In genomic region chr11:68260484-68260883, GRCh38 we compare ENCODE assay signal across 27 cellular contexts. TPM values are rescaled to one million over a fixed set of nuclear protein-coding genes. Genes with fewer than 3 reads are reported as not detected.
DNase-seq lines count a peak whose midpoint lies in the region; ATAC-seq, FAIRE-seq and TF ChIP-seq lines count a peak whose summit lies in the region.
"Had no signal": no experiment of that assay in that cellular context is flagged by ENCODE, and none has a peak within 500 bp of the region (broad histone marks: within the 10 kb centered on the region; RNA-seq: fewer than 3 reads in every experiment).

No MANE protein-coding gene starts in this region.

- TF ChIP-seq EP300 in K562 (IDR thresholded peaks at IDR 0.05; ENCODE audit: low read length) (no peak), upper lobe of left lung (IDR thresholded peaks at IDR 0.05) (no peak)

- CTCF ChIA-PET in K562 (lab: Yijun Ruan, JAX; ENCODE audit: low intra/inter-chr PET ratio), result no interaction called here

- no peak for ATAC-seq in stimulated activated naive CD8-positive, alpha-beta T cell treated with anti-CD3 and anti-CD28 coated beads, Interleukin-15, amount 100 ng/mL, for 72 hours
- ATAC-seq in K562 (no peak), esophagus mucosa (no peak), upper lobe of left lung (ENCODE audit: low FRiP score in 2 of 2) (no peak)
- ATAC-seq: effector memory CD8-positive, alpha-beta T cell; left ventricle myocardium superior; upper lobe of right lung had no signal

- peaks cover 47% of the 10 kb centered on the region; the same call in 2 of the 3 replicates for H3K36me3 ChIP-seq in K562 (ENCODE audit: control insufficient read depth, insufficient read depth, low read length)
- H3K36me3 ChIP-seq in upper lobe of left lung, result peaks cover 14 to 48% (median 42%) of the 10 kb centered on the region in 4 donors

- H3K9me3 ChIP-seq in K562 (replicated peaks; ENCODE audit: control insufficient read depth, insufficient read depth, low read depth, low read length), result no peaks in the 10 kb centered on the region
- H3K9me3 ChIP-seq in upper lobe of left lung, result no peaks in the 10 kb centered on the region
- H3K9me3 ChIP-seq: ascending aorta, SJCRH30, upper lobe of right lung had no signal

- H3K27me3 ChIP-seq in K562 (ENCODE audit: control insufficient read depth in 2 of 2, insufficient read depth in 2 of 2, low read length in 2 of 2), result no peaks in the 10 kb centered on the region
- no peaks in the 10 kb centered on the region for H3K27me3 ChIP-seq in upper lobe of left lung
- H3K27me3 ChIP-seq: ascending aorta, SJCRH30, upper lobe of right lung had no signal

- TF ChIP-seq CTCF in K562 (IDR thresholded peaks at IDR 0.05 in 2 of 3, conservative IDR thresholded peaks at IDR 0.05 in 1 of 3; ENCODE audit: insufficient read depth in 2 of 3, low read depth in 1 of 3, low read length in 3 of 3), result no peak
- TF ChIP-seq CTCF in nephron progenitor cell (IDR thresholded peaks at IDR 0.05), result no peak
- no peak for TF ChIP-seq CTCF in upper lobe of left lung (IDR thresholded peaks at IDR 0.05)
- no peak for TF ChIP-seq CTCF in osteocyte (IDR thresholded peaks at IDR 0.05)

- no peak for FAIRE-seq in K562 (lab: Jason Lieb, UNC)
- FAIRE-seq: A204.1, keratinocyte had no signal

- POLR2A ChIA-PET in K562 (lab: Yijun Ruan, JAX), result interaction anchor here (0.6 to 3.8 kb wide), 6 partner anchors 9 to 325 kb away, joined by 3 to 23 read pairs (median 5); partner anchors contain the start of gene C11orf24

- in situ Hi-C loops in K562 (cut with MboI), result no loop called here

- TF ChIP-seq RAD21 in K562 (CRISPR knock-in tag; conservative IDR thresholded peaks at IDR 0.05 in 1 of 2, IDR thresholded peaks at IDR 0.05 in 1 of 2), result no peak

- H3K36me3 Mint-ChIP-seq in stimulated activated naive CD8-positive, alpha-beta T cell treated with anti-CD3 and anti-CD28 coated beads, Interleukin-15, Interleukin-2, amounts not matched to agents 100 ng/mL and 50 ng/mL, for 24 hours (ENCODE audit: low read depth), result peaks cover 33% of the 10 kb centered on the region
- peaks cover 33% of the 10 kb centered on the region for H3K36me3 Mint-ChIP-seq in nephron progenitor cell (ENCODE audit: low read depth)
- H3K36me3 Mint-ChIP-seq in osteocyte (ENCODE audit: unreplicated experiment), result peaks cover 39% of the 10 kb centered on the region

- no peak overlapping the region for H3K4me2 ChIP-seq in K562 (ENCODE audit: insufficient read depth, low read length)

- no peak for DNase-seq in stimulated activated naive CD8-positive, alpha-beta T cell treated with anti-CD3 and anti-CD28 coated beads, Interleukin-15, amount 100 ng/mL, for 72 hours
- DNase-seq in K562 (ENCODE audit: extremely low read depth in 1 of 4, low spot score in 3 of 4), result no peak
- no peak for DNase-seq in nephron progenitor cell
- DNase-seq in posterior cingulate gyrus, result no peak
- DNase-seq in upper lobe of left lung, result no peak
- no peak for DNase-seq in osteocyte (ENCODE audit: extremely low spot score, unreplicated experiment)
- DNase-seq: activated CD4-positive, alpha-beta T cell treated with anti-CD3 and anti-CD28 coated beads, Interleukin-2, amount 10 ng/mL, durations not matched to agents 7 days and 5 days; activated gamma-delta T cell; activated T-cell treated with anti-CD3 and anti-CD28 coated beads, Interleukin-2, amount 50 U/mL, for 24 hours; CD4-positive, CD25-positive, alpha-beta regulatory T cell; central memory CD4-positive, alpha-beta T cell; cortex of kidney; effector memory CD8-positive, alpha-beta T cell; H7; left ventricle myocardium superior; NCI-H146; SJCRH30; stimulated activated CD4-positive, alpha-beta T cell treated with anti-CD3 and anti-CD28 coated beads, Interleukin-15, amount 100 ng/mL, for 24 hours; stimulated activated CD4-positive, alpha-beta T cell treated with anti-CD3 and anti-CD28 coated beads, Interleukin-4, amount 100 ng/mL, for 4 hours; T-helper 9 cell; upper lobe of right lung had no signal

- no peak overlapping the region for H2AFZ ChIP-seq in K562 (ENCODE audit: low read depth, low read length)

- intact Hi-C loops in K562 (cut with micrococcal nuclease), result no loop called here
- intact Hi-C loops in posterior cingulate gyrus (cut with DNase I), result no loop called here

- no peaks in the 10 kb centered on the region for H3K27me3 Mint-ChIP-seq in stimulated activated naive CD8-positive, alpha-beta T cell treated with anti-CD3 and anti-CD28 coated beads, Interleukin-15, Interleukin-2, amounts not matched to agents 100 ng/mL and 50 ng/mL, for 24 hours
- peaks cover 7% of the 10 kb centered on the region for H3K27me3 Mint-ChIP-seq in stimulated activated naive CD8-positive, alpha-beta T cell treated with anti-CD3 and anti-CD28 coated beads, Interleukin-15, amount 100 ng/mL, for 72 hours
- no peaks in the 10 kb centered on the region for H3K27me3 Mint-ChIP-seq in nephron progenitor cell (ENCODE audit: low read depth, poor library complexity)
- H3K27me3 Mint-ChIP-seq in osteocyte (ENCODE audit: unreplicated experiment), result no peaks in the 10 kb centered on the region
- H3K27me3 Mint-ChIP-seq: activated CD4-positive, alpha-beta T cell treated with anti-CD3 and anti-CD28 coated beads, Interleukin-2, amount 10 ng/mL, durations not matched to agents 7 days and 5 days; activated T-cell treated with anti-CD3 and anti-CD28 coated beads, Interleukin-2, amount 50 U/mL, for 24 hours; CD4-positive, CD25-positive, alpha-beta regulatory T cell had no signal

- no peaks in the 10 kb centered on the region for H3K9me3 Mint-ChIP-seq in stimulated activated naive CD8-positive, alpha-beta T cell treated with anti-CD3 and anti-CD28 coated beads, Interleukin-15, Interleukin-2, amounts not matched to agents 100 ng/mL and 50 ng/mL, for 24 hours
- peaks cover 0 to 7% of the 10 kb centered on the region in 2 donors for H3K9me3 Mint-ChIP-seq in stimulated activated naive CD8-positive, alpha-beta T cell treated with anti-CD3 and anti-CD28 coated beads, Interleukin-15, amount 100 ng/mL, for 72 hours
- H3K9me3 Mint-ChIP-seq in nephron progenitor cell (no peaks in the 10 kb centered on the region), osteocyte (ENCODE audit: unreplicated experiment) (no peaks in the 10 kb centered on the region)
- H3K9me3 Mint-ChIP-seq: activated CD4-positive, alpha-beta T cell treated with anti-CD3 and anti-CD28 coated beads, Interleukin-2, amount 10 ng/mL, durations not matched to agents 7 days and 5 days; activated T-cell treated with anti-CD3 and anti-CD28 coated beads, Interleukin-2, amount 50 U/mL, for 24 hours; CD4-positive, CD25-positive, alpha-beta regulatory T cell; effector memory CD8-positive, alpha-beta T cell had no signal

- 96% methylated on average over 6 of the region's 6 CpGs for WGBS in K562 (ENCODE audit: insufficient coverage, low coverage, missing lambda C conversion rate)
- 99 to 100% methylated on average over 5 to 6 of the region's 6 CpGs for WGBS in upper lobe of left lung, 2 donors

- no TSS peak for BruUV-seq in K562 (replicated peaks; lab: Mats Ljungman, UMichigan)

- no peaks in the 10 kb centered on the region for H3K9me1 ChIP-seq in K562 (ENCODE audit: control insufficient read depth, insufficient read depth, low read length)

- H3K9ac ChIP-seq in K562 (ENCODE audit: insufficient read depth in 1 of 2, low read depth in 2 of 2, low read length in 2 of 2), result peak overlapping the region in 1 of 2 experiments; percentile 33; a peak in 1 of 4 replicates

- H4K20me1 ChIP-seq in K562 (replicated peaks; ENCODE audit: control insufficient read depth, insufficient read depth, low read length), result peaks cover 3% of the 10 kb centered on the region; the same call in 1 of the 2 replicates

- H3K27ac ChIP-seq in K562 (ENCODE audit: extremely low read depth, low read depth, low read length), result no peak overlapping the region; the same call in 2 of the 3 replicates
- H3K27ac ChIP-seq in upper lobe of left lung, result no peak overlapping the region
- H3K27ac ChIP-seq: ascending aorta, SJCRH30, upper lobe of right lung, VCaP had no signal

- peaks cover 6 to 14% of the 10 kb centered on the region in 2 experiments; a peak in 4 of 5 replicates for H3K4me1 ChIP-seq in K562 (replicated peaks in 1 of 2; ENCODE audit: control insufficient read depth in 2 of 2, insufficient read depth in 2 of 2, low read length in 2 of 2)
- H3K4me1 ChIP-seq in upper lobe of left lung, result peaks cover 4 to 10% (median 9%) of the 10 kb centered on the region in 4 donors

- peak overlapping the region; percentile 29 for H3K27ac Mint-ChIP-seq in stimulated activated naive CD8-positive, alpha-beta T cell treated with anti-CD3 and anti-CD28 coated beads, Interleukin-15, Interleukin-2, amounts not matched to agents 100 ng/mL and 50 ng/mL, for 24 hours
- H3K27ac Mint-ChIP-seq in stimulated activated naive CD8-positive, alpha-beta T cell treated with anti-CD3 and anti-CD28 coated beads, Interleukin-15, amount 100 ng/mL, for 72 hours, result no peak overlapping the region
- H3K27ac Mint-ChIP-seq in nephron progenitor cell (peak overlapping the region; percentile 62), osteocyte (ENCODE audit: unreplicated experiment) (no peak overlapping the region)
- H3K27ac Mint-ChIP-seq: activated CD4-positive, alpha-beta T cell treated with anti-CD3 and anti-CD28 coated beads, Interleukin-2, amount 10 ng/mL, durations not matched to agents 7 days and 5 days; activated T-cell treated with anti-CD3 and anti-CD28 coated beads, Interleukin-2, amount 50 U/mL, for 24 hours; effector memory CD8-positive, alpha-beta T cell had no signal

- no peaks in the 10 kb centered on the region for H3K79me2 ChIP-seq in K562 (ENCODE audit: control insufficient read depth, insufficient read depth, low read length)

- H3K4me1 Mint-ChIP-seq in stimulated activated naive CD8-positive, alpha-beta T cell treated with anti-CD3 and anti-CD28 coated beads, Interleukin-15, Interleukin-2, amounts not matched to agents 100 ng/mL and 50 ng/mL, for 24 hours (ENCODE audit: low read depth), result peaks cover 5% of the 10 kb centered on the region
- H3K4me1 Mint-ChIP-seq in stimulated activated naive CD8-positive, alpha-beta T cell treated with anti-CD3 and anti-CD28 coated beads, Interleukin-15, amount 100 ng/mL, for 72 hours, result peaks cover 13% of the 10 kb centered on the region
- H3K4me1 Mint-ChIP-seq in nephron progenitor cell, result peaks cover 25% of the 10 kb centered on the region
- H3K4me1 Mint-ChIP-seq in osteocyte (ENCODE audit: unreplicated experiment), result peaks cover 30% of the 10 kb centered on the region

- TF ChIP-seq POLR2A in K562 (conservative IDR thresholded peaks at IDR 0.05), result no peak
- TF ChIP-seq POLR2A in upper lobe of left lung (IDR thresholded peaks at IDR 0.05), result no peak

- H3K4me3 ChIP-seq in K562, result no peak overlapping the region
- no peak overlapping the region for H3K4me3 ChIP-seq in upper lobe of left lung
- H3K4me3 ChIP-seq: ascending aorta, SJCRH30, upper lobe of right lung had no signal

- H3K4me3 Mint-ChIP-seq in stimulated activated naive CD8-positive, alpha-beta T cell treated with anti-CD3 and anti-CD28 coated beads, Interleukin-15, Interleukin-2, amounts not matched to agents 100 ng/mL and 50 ng/mL, for 24 hours, result no peak overlapping the region
- H3K4me3 Mint-ChIP-seq in stimulated activated naive CD8-positive, alpha-beta T cell treated with anti-CD3 and anti-CD28 coated beads, Interleukin-15, amount 100 ng/mL, for 72 hours, result no peak overlapping the region
- H3K4me3 Mint-ChIP-seq in nephron progenitor cell (no peak overlapping the region), osteocyte (ENCODE audit: unreplicated experiment) (no peak overlapping the region)
- H3K4me3 Mint-ChIP-seq: activated CD4-positive, alpha-beta T cell treated with anti-CD3 and anti-CD28 coated beads, Interleukin-2, amount 10 ng/mL, durations not matched to agents 7 days and 5 days; activated T-cell treated with anti-CD3 and anti-CD28 coated beads, Interleukin-2, amount 50 U/mL, for 24 hours; CD4-positive, CD25-positive, alpha-beta regulatory T cell; effector memory CD8-positive, alpha-beta T cell had no signal

RNA-seq across cellular contexts. Expression of gene C11orf24, which starts 11.3 kb away (rescaled TPM):
- total RNA-seq in K562 (2011; cell fraction: chromatin; rRNA removed; ENCODE audit: low replicate concordance), result 53.7 and 91.3 TPM in 2 replicates
- 78.4 and 79.7 TPM in 2 replicates for total RNA-seq in K562 (2011; cell fraction: nucleolus; rRNA removed)
- total RNA-seq in K562 (2011; cell fraction: nucleoplasm; rRNA removed), result 73.5 and 93.0 TPM in 2 replicates
- total RNA-seq in K562 (2014; rRNA removed), result 50.5 and 57.6 TPM in 2 replicates
- 30.2 and 30.8 TPM in 2 replicates for total RNA-seq in K562 (2014; rRNA removed; fragmentation: Illumina TruSeq; extraction: Trizol)
- total RNA-seq in K562 (2015; rRNA removed; fragmentation: Illumina TruSeq; extraction: Trizol), result 31.7 and 32.5 TPM in 2 replicates
- total RNA-seq in K562 (2021), result 64.9 and 66.0 TPM in 2 replicates
- 23.6 and 34.9 TPM in 2 replicates for polyA plus RNA-seq in K562 (2011; rRNA removed)
- 42.1 and 76.0 TPM in 2 replicates for polyA plus RNA-seq in K562 (2011; cell fraction: cytosol; rRNA removed)
- polyA plus RNA-seq in K562 (2011; cell fraction: nucleus; rRNA removed), result 53.0 and 81.1 TPM in 2 replicates
- polyA plus RNA-seq in K562 (2012), result 38.0 and 127 TPM in 2 replicates
- polyA plus RNA-seq in K562 (2014; fragmentation: Illumina TruSeq; extraction: Trizol), result 47.0 and 49.5 TPM in 2 replicates
- polyA plus RNA-seq in K562 (2014; fragmentation: Nextera tagmentation; extraction: Ambion mirVana), result 1 to 10 TPM; 2.0 to 4.4 TPM
- polyA plus RNA-seq in K562 (2014; rRNA removed), result 52.5 and 65.2 TPM in 2 replicates
- 22.4 and 23.0 TPM in 2 replicates for polyA minus RNA-seq in K562 (2011; rRNA and poly(A)+ RNA removed)
- 27.9 and 31.7 TPM in 2 replicates for polyA minus RNA-seq in K562 (2011; cell fraction: cytosol; rRNA and poly(A)+ RNA removed)
- 25.2 and 34.9 TPM in 2 replicates for polyA minus RNA-seq in K562 (2011; cell fraction: nucleus; rRNA and poly(A)+ RNA removed)
- 19.9 TPM for total RNA-seq in esophagus mucosa
- total RNA-seq in upper lobe of left lung, result 10 to 100 TPM; 13.9 to 37.5 (median 24.0) TPM
- 70.1 and 80.9 TPM in 2 replicates for total RNA-seq in osteocyte

RNA-seq across cellular contexts. Expression of gene KMT5B, which starts 47.4 kb away (rescaled TPM):
- total RNA-seq in K562 (2011; cell fraction: chromatin; rRNA removed; ENCODE audit: low replicate concordance), result 25.4 and 66.1 TPM in 2 replicates
- total RNA-seq in K562 (2011; cell fraction: nucleolus; rRNA removed), result 10.5 and 14.7 TPM in 2 replicates
- 19.0 and 28.4 TPM in 2 replicates for total RNA-seq in K562 (2011; cell fraction: nucleoplasm; rRNA removed)
- total RNA-seq in K562 (2014; rRNA removed), result 15.5 and 20.8 TPM in 2 replicates
- 24.6 and 29.4 TPM in 2 replicates for total RNA-seq in K562 (2014; rRNA removed; fragmentation: Illumina TruSeq; extraction: Trizol)
- 21.3 and 22.0 TPM in 2 replicates for total RNA-seq in K562 (2015; rRNA removed; fragmentation: Illumina TruSeq; extraction: Trizol)
- 22.7 and 24.7 TPM in 2 replicates for total RNA-seq in K562 (2021)
- 18.9 and 20.9 TPM in 2 replicates for polyA plus RNA-seq in K562 (2011; rRNA removed)
- 4.5 and 9.3 TPM in 2 replicates for polyA plus RNA-seq in K562 (2011; cell fraction: cytosol; rRNA removed)
- 13.0 and 16.5 TPM in 2 replicates for polyA plus RNA-seq in K562 (2011; cell fraction: nucleus; rRNA removed)
- 18.2 and 21.9 TPM in 2 replicates for polyA plus RNA-seq in K562 (2012)
- 27.3 and 29.2 TPM in 2 replicates for polyA plus RNA-seq in K562 (2014; fragmentation: Illumina TruSeq; extraction: Trizol)
- polyA plus RNA-seq in K562 (2014; fragmentation: Nextera tagmentation; extraction: Ambion mirVana), result 1 to 10 TPM; 7.3 to 7.4 TPM
- polyA plus RNA-seq in K562 (2014; rRNA removed), result 16.3 and 20.4 TPM in 2 replicates
- polyA minus RNA-seq in K562 (2011; rRNA and poly(A)+ RNA removed), result 31.7 and 36.9 TPM in 2 replicates
- 9.8 and 10.7 TPM in 2 replicates for polyA minus RNA-seq in K562 (2011; cell fraction: cytosol; rRNA and poly(A)+ RNA removed)
- polyA minus RNA-seq in K562 (2011; cell fraction: nucleus; rRNA and poly(A)+ RNA removed), result 10.1 and 14.9 TPM in 2 replicates
- 23.7 TPM for total RNA-seq in esophagus mucosa
- 10 to 100 TPM; 19.3 to 61.2 (median 41.0) TPM for total RNA-seq in upper lobe of left lung
- total RNA-seq in osteocyte, result 59.4 and 59.8 TPM in 2 replicates

RNA-seq across cellular contexts. Expression of gene LRP5, which starts 51.9 kb away (rescaled TPM):
- 28.3 and 69.8 TPM in 2 replicates for total RNA-seq in K562 (2011; cell fraction: chromatin; rRNA removed; ENCODE audit: low replicate concordance)
- total RNA-seq in K562 (2011; cell fraction: nucleolus; rRNA removed), result 63.7 and 66.6 TPM in 2 replicates
- 37.9 and 42.2 TPM in 2 replicates for total RNA-seq in K562 (2011; cell fraction: nucleoplasm; rRNA removed)
- 14.9 and 23.8 TPM in 2 replicates for total RNA-seq in K562 (2014; rRNA removed)
- 2.1 and 3.1 TPM in 2 replicates for total RNA-seq in K562 (2014; rRNA removed; fragmentation: Illumina TruSeq; extraction: Trizol)
- 13.6 and 15.3 TPM in 2 replicates for total RNA-seq in K562 (2015; rRNA removed; fragmentation: Illumina TruSeq; extraction: Trizol)
- 43.1 and 44.2 TPM in 2 replicates for total RNA-seq in K562 (2021)
- 5.1 and 11.0 TPM in 2 replicates for polyA plus RNA-seq in K562 (2011; rRNA removed)
- 9.1 and 15.7 TPM in 2 replicates for polyA plus RNA-seq in K562 (2011; cell fraction: cytosol; rRNA removed)
- 16.9 and 36.4 TPM in 2 replicates for polyA plus RNA-seq in K562 (2011; cell fraction: nucleus; rRNA removed)
- polyA plus RNA-seq in K562 (2012), result 24.9 and 36.3 TPM in 2 replicates
- 13.5 and 28.2 TPM in 2 replicates for polyA plus RNA-seq in K562 (2014; fragmentation: Illumina TruSeq; extraction: Trizol)
- under 1 TPM; 0.48 to 0.63 TPM for polyA plus RNA-seq in K562 (2014; fragmentation: Nextera tagmentation; extraction: Ambion mirVana)
- polyA plus RNA-seq in K562 (2014; rRNA removed), result 16.1 and 17.6 TPM in 2 replicates
- 7.7 and 11.3 TPM in 2 replicates for polyA minus RNA-seq in K562 (2011; rRNA and poly(A)+ RNA removed)
- polyA minus RNA-seq in K562 (2011; cell fraction: cytosol; rRNA and poly(A)+ RNA removed), result 21.3 and 34.5 TPM in 2 replicates
- 24.4 and 27.9 TPM in 2 replicates for polyA minus RNA-seq in K562 (2011; cell fraction: nucleus; rRNA and poly(A)+ RNA removed)
- 15.9 TPM for total RNA-seq in esophagus mucosa
- 10 to 100 TPM; 51.5 to 79.4 (median 67.6) TPM for total RNA-seq in upper lobe of left lung
- 162 and 179 TPM in 2 replicates for total RNA-seq in osteocyte

Comparison
In these comparisons a context has a peak if more than half of its experiments do, and no peak if none do; other contexts are left out.
1. H3K27ac Mint-ChIP-seq: peak in stimulated activated naive CD8-positive, alpha-beta T cell treated with anti-CD3 and anti-CD28 coated beads, Interleukin-15, Interleukin-2, amounts not matched to agents 100 ng/mL and 50 ng/mL, for 24 hours (single experiment) and nephron progenitor cell (single experiment); none in stimulated activated naive CD8-positive, alpha-beta T cell treated with anti-CD3 and anti-CD28 coated beads, Interleukin-15, amount 100 ng/mL, for 72 hours (0 of 2) and osteocyte (single experiment).